15 cellular contexts compared by ENCODE assay signal in the genomic region with DNA sequence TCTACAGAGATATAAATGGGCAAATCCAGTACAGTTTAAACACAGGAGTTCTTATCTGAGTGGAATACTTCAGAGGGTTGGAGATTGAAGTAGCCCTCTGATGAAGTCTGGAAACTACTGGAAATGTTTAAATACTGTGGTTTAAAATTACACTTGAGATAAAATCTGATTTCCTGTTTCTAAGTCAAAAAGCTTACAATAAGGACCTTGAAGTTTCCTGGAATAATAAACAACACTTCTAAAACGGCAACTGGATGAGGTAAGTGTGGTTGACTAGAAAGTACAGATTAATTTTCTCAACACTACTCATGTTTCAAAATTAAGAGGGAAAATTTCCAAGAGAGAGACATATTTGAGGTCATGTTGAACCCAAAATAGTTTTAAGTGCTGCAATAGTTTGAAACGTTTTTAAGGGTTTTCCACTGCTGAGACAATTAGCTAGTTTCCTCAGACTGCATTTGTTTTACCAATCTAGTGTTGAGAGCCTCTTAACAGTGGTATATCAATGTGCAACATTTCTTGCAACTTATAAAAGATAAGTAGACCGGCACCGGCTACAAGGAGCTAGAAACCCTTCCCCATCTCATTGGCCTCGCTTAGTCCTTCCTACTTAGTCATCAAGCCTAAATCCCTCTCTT. TPM values are rescaled to one million over a fixed set of nuclear protein-coding genes. Genes with fewer than 3 reads are reported as not detected.
DNase-seq lines count a peak whose midpoint lies in the region; ATAC-seq lines count a peak whose summit lies in the region.
"Had no signal": no experiment of that assay in that cellular context is flagged by ENCODE, and none has a peak within 500 bp of the region (broad histone marks: within the 10 kb centered on the region; RNA-seq: fewer than 3 reads in every experiment).

No MANE protein-coding gene starts in this region.

- peaks cover 36% of the 10 kb centered on the region for H3K4me1 Mint-ChIP-seq in central memory CD8-positive, alpha-beta T cell
- peaks cover 15 to 46% (median 27%) of the 10 kb centered on the region in 4 donors for H3K4me1 Mint-ChIP-seq in naive thymus-derived CD8-positive, alpha-beta T cell

- H3K4me3 Mint-ChIP-seq in central memory CD8-positive, alpha-beta T cell = no peak overlapping the region
- H3K4me3 Mint-ChIP-seq in naive thymus-derived CD8-positive, alpha-beta T cell = peak overlapping the region in 1 of 10 donors; percentile 58
- H3K4me3 Mint-ChIP-seq: activated CD4-positive, alpha-beta memory T cell treated with anti-CD3 and anti-CD28 coated beads for 36 hours; naive B cell had no signal

- peaks cover 1% of the 10 kb centered on the region for H3K36me3 Mint-ChIP-seq in central memory CD8-positive, alpha-beta T cell (ENCODE audit: insufficient read depth)
- H3K36me3 Mint-ChIP-seq in naive thymus-derived CD8-positive, alpha-beta T cell = no peaks in the 10 kb centered on the region
- H3K36me3 Mint-ChIP-seq: activated CD4-positive, alpha-beta memory T cell treated with anti-CD3 and anti-CD28 coated beads for 36 hours; naive B cell had no signal

- POLR2A ChIA-PET in naive thymus-derived CD8-positive, alpha-beta T cell (lab: Charles Lee) = interaction anchor here (1.2 to 4.6 kb wide), 7 partner anchors 9 to 28 kb away, joined by 4 to 32 read pairs (median 10); a partner anchor contains a TSS

- DNase-seq in EH (ENCODE audit: low read depth) (peak; percentile 63), M059J (ENCODE audit: low read depth) (peak; percentile 83), GM03348 (ENCODE audit: low spot score) (no peak)
- DNase-seq in central memory CD8-positive, alpha-beta T cell (ENCODE audit: low spot score in 2 of 2) = no peak
- peak in 2 of 10 donors; percentile 48 to 49 for DNase-seq in naive thymus-derived CD8-positive, alpha-beta T cell
- DNase-seq: activated CD4-positive, alpha-beta memory T cell treated with anti-CD3 and anti-CD28 coated beads for 36 hours; head of caudate nucleus; naive B cell; NCI-H146; stimulated activated CD4-positive, alpha-beta T cell treated with anti-CD3 and anti-CD28 coated beads, Interleukin-2, amount 100 ng/mL, for 48 hours; testis had no signal

- no peaks in the 10 kb centered on the region for H3K27me3 Mint-ChIP-seq in central memory CD8-positive, alpha-beta T cell
- no peaks in the 10 kb centered on the region for H3K27me3 Mint-ChIP-seq in naive thymus-derived CD8-positive, alpha-beta T cell
- H3K27me3 Mint-ChIP-seq: activated CD4-positive, alpha-beta memory T cell treated with anti-CD3 and anti-CD28 coated beads for 36 hours had no signal

- ATAC-seq in central memory CD8-positive, alpha-beta T cell (replicated peaks; ENCODE audit: extremely low read depth, poor library complexity, severe bottlenecking) = peak; percentile 75
- peak; percentile 75 to 86 for ATAC-seq in naive thymus-derived CD8-positive, alpha-beta T cell
- ATAC-seq in GM18870 (IDR thresholded peaks at IDR 0.05; ENCODE audit: unreplicated experiment) (no peak), GM21390 (IDR thresholded peaks at IDR 0.05; ENCODE audit: unreplicated experiment) (no peak), GM18868 (IDR thresholded peaks at IDR 0.05; ENCODE audit: unreplicated experiment) (no peak)

- no peak overlapping the region for H3K27ac Mint-ChIP-seq in central memory CD8-positive, alpha-beta T cell (ENCODE audit: low read depth)
- peak overlapping the region in 1 of 10 donors; percentile 41 for H3K27ac Mint-ChIP-seq in naive thymus-derived CD8-positive, alpha-beta T cell
- H3K27ac Mint-ChIP-seq: naive B cell had no signal

- H3K9me3 Mint-ChIP-seq in central memory CD8-positive, alpha-beta T cell = no peaks in the 10 kb centered on the region
- no peaks in the 10 kb centered on the region for H3K9me3 Mint-ChIP-seq in naive thymus-derived CD8-positive, alpha-beta T cell
- H3K9me3 Mint-ChIP-seq: activated CD4-positive, alpha-beta memory T cell treated with anti-CD3 and anti-CD28 coated beads for 36 hours had no signal

RNA-seq across cellular contexts. Expression of a gene that starts 27.4 kb away (rescaled TPM):
- total RNA-seq in M059J (2014; rRNA removed; shearing (Covaris generic)) = not detected in 2 replicates
- total RNA-seq in naive thymus-derived CD8-positive, alpha-beta T cell = 10 to 100 TPM; 74.7 to 78.7 TPM
- polyA plus RNA-seq in naive thymus-derived CD8-positive, alpha-beta T cell = 10 to 100 TPM; 55.6 to 67.9 (median 66.4) TPM
- total RNA-seq: bronchial epithelial cell had no signal

RNA-seq across cellular contexts. Expression of a gene that starts 41.2 kb away (rescaled TPM):
- total RNA-seq in M059J (2014; rRNA removed; shearing (Covaris generic)) = not detected in 2 replicates
- under 1 TPM; 0.22 to 0.23 TPM for total RNA-seq in naive thymus-derived CD8-positive, alpha-beta T cell
- not detected for polyA plus RNA-seq in naive thymus-derived CD8-positive, alpha-beta T cell
- total RNA-seq: bronchial epithelial cell had no signal

Comparison
In these comparisons a context has a peak if more than half of its experiments do, and no peak if none do; other contexts are left out.
1. DNase-seq: peak in EH (single experiment) and M059J (single experiment); none in central memory CD8-positive, alpha-beta T cell (0 of 2) and GM03348 (single experiment).
2. ATAC-seq: peak in central memory CD8-positive, alpha-beta T cell (single experiment) and naive thymus-derived CD8-positive, alpha-beta T cell (2 of 2); none in GM18870 (single experiment), GM21390 (single experiment) and GM18868 (single experiment).
3. RNA of a gene that starts 27.4 kb away (total RNA-seq): 74.7 to 78.7 TPM in naive thymus-derived CD8-positive, alpha-beta T cell; not detected in M059J; every median in the first group is over 10 times any median in the second.